In the genomic region with DNA sequence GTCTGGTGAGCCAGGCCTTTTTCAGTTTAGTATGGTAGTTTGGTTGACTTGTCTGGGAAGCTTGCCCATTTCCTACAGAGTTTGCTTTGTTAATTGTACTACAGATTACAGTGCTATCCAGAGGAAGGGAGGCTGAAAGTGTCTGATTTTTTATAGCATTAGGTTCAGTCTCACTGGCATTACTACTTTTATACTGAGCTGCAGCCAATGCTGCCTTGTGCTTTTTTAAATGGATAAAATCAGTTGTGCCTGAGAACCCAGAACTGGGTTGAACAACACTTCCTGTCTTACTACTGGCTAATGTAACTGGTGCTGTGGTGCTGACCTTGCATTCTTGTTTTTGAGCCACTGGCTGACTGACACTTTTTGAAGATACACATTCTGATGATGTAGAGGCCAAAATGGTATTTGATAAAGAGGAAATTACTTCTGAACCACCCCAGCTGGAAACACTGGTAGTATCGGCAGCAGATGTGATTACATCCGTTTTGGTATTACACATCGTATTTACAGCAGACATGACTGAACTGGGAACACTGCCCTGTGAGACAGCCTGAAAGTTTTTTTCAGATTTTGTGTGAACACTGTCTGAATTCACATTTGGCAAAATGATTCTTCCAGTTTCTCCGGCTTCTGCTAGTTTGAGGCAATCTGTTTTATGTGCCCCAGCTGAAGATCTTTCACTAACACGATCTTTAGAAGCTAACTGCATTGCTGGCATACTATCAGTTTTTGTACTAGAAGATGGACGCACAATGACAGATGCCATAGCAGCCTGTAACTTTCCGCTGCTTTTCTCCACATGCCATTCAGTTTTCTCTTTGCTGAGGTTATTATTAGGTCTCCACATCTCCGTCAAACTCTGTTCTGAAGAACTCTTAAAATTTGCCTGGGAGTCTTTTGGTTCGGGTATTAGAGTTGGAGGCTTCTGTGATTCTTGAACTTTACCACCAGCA, we compare ENCODE assay signal across 8 cellular contexts.
DNase-seq lines count a peak whose midpoint lies in the region; ATAC-seq and TF ChIP-seq lines count a peak whose summit lies in the region.

No MANE protein-coding gene starts in this region.

- peak in 1 of 2 donors; percentile 48 for ATAC-seq in activated T-cell treated with anti-CD3 and anti-CD28 coated beads, Interleukin-2, amount 50 U/mL, for 72 hours (replicated peaks in 1 of 2)
- ATAC-seq in stimulated activated memory B cell treated with anti-CD40 and anti-IgM and Interleukin-4, amounts not matched to agents 10 μg/mL and 1 μg/mL and 100 μg/mL, for 72 hours: peak; percentile 73

- H3K4me2 ChIP-seq in KMS-11: peak overlapping the region; percentile 66

- peaks cover 8% of the 10 kb centered on the region; the same call in 1 of the 2 replicates for H4K20me1 ChIP-seq in KMS-11 (ENCODE audit: insufficient read depth)

- H3K27me3 Mint-ChIP-seq in activated T-cell treated with anti-CD3 and anti-CD28 coated beads, Interleukin-2, amount 50 U/mL, for 72 hours (ENCODE audit: low read depth): no peaks in the 10 kb centered on the region
- H3K27me3 Mint-ChIP-seq in stimulated activated memory B cell treated with anti-CD40 and anti-IgM and Interleukin-4, amounts not matched to agents 10 μg/mL and 1 μg/mL and 100 μg/mL, for 72 hours: no peaks in the 10 kb centered on the region

- no peak overlapping the region for H3K9ac ChIP-seq in KMS-11

- H3K27me3 ChIP-seq in KMS-11 (ENCODE audit: insufficient read depth, low read depth): no peaks in the 10 kb centered on the region

- peaks cover 53% of the 10 kb centered on the region for H3K4me1 Mint-ChIP-seq in activated T-cell treated with anti-CD3 and anti-CD28 coated beads, Interleukin-2, amount 50 U/mL, for 72 hours (ENCODE audit: low read depth)
- peaks cover 69% of the 10 kb centered on the region for H3K4me1 Mint-ChIP-seq in stimulated activated memory B cell treated with anti-CD40 and anti-IgM and Interleukin-4, amounts not matched to agents 10 μg/mL and 1 μg/mL and 100 μg/mL, for 72 hours

- H3K36me3 Mint-ChIP-seq in activated T-cell treated with anti-CD3 and anti-CD28 coated beads, Interleukin-2, amount 50 U/mL, for 72 hours (ENCODE audit: insufficient read depth in 2 of 2): peaks cover 15 to 16% of the 10 kb centered on the region in 2 donors
- peaks cover 57% of the 10 kb centered on the region for H3K36me3 Mint-ChIP-seq in stimulated activated memory B cell treated with anti-CD40 and anti-IgM and Interleukin-4, amounts not matched to agents 10 μg/mL and 1 μg/mL and 100 μg/mL, for 72 hours

- no peak for TF ChIP-seq CTCF in KMS-11 (conservative IDR thresholded peaks at IDR 0.05; ENCODE audit: low read depth, low read length)

- no peaks in the 10 kb centered on the region for H3K9me3 Mint-ChIP-seq in activated T-cell treated with anti-CD3 and anti-CD28 coated beads, Interleukin-2, amount 50 U/mL, for 72 hours
- H3K9me3 Mint-ChIP-seq in stimulated activated memory B cell treated with anti-CD40 and anti-IgM and Interleukin-4, amounts not matched to agents 10 μg/mL and 1 μg/mL and 100 μg/mL, for 72 hours: peaks cover 3% of the 10 kb centered on the region

- H3K27ac ChIP-seq in KMS-11: peak overlapping the region; percentile 27

- peak overlapping the region; percentile 21 for H3K27ac Mint-ChIP-seq in activated T-cell treated with anti-CD3 and anti-CD28 coated beads, Interleukin-2, amount 50 U/mL, for 72 hours
- peak overlapping the region; percentile 62 for H3K27ac Mint-ChIP-seq in stimulated activated memory B cell treated with anti-CD40 and anti-IgM and Interleukin-4, amounts not matched to agents 10 μg/mL and 1 μg/mL and 100 μg/mL, for 72 hours

- peaks cover 71% of the 10 kb centered on the region for H3K4me1 ChIP-seq in KMS-11 (ENCODE audit: low read depth, poor library complexity, severe bottlenecking)

- no peak for DNase-seq in activated T-cell treated with anti-CD3 and anti-CD28 coated beads, Interleukin-2, amount 50 U/mL, for 72 hours
- DNase-seq in activated T-cell treated with anti-CD3 and anti-CD28 coated beads, Interleukin-2, amount 50 U/mL, for 1 hour: no peak
- DNase-seq in anterior cingulate cortex (lab: John Stamatoyannopoulos, UW): peak in 38 of 58 donors; percentile 9 to 84 (median 42)
- DNase-seq in hippocampal formation (lab: John Stamatoyannopoulos, UW): peak; percentile 19 to 92
- DNase-seq in SIG-M5 treated with dmso at 0.1 percent for 504 hours (lab: John Stamatoyannopoulos, UW; ENCODE audit: unreplicated experiment): no peak
- no peak for DNase-seq in NCI-H1930 (lab: John Stamatoyannopoulos, UW)

- H3K36me3 ChIP-seq in KMS-11 (ENCODE audit: insufficient read depth): no peaks in the 10 kb centered on the region

- no peak overlapping the region for H3K4me3 ChIP-seq in KMS-11 (IDR thresholded peaks at IDR 0.05; ENCODE audit: insufficient read depth, low read depth, low read length)

- H2AFZ ChIP-seq in KMS-11 (ENCODE audit: low read depth): no peak overlapping the region

- peak overlapping the region; percentile 26 to 27 for H3K4me3 Mint-ChIP-seq in activated T-cell treated with anti-CD3 and anti-CD28 coated beads, Interleukin-2, amount 50 U/mL, for 72 hours
- H3K4me3 Mint-ChIP-seq in stimulated activated memory B cell treated with anti-CD40 and anti-IgM and Interleukin-4, amounts not matched to agents 10 μg/mL and 1 μg/mL and 100 μg/mL, for 72 hours: no peak overlapping the region

- peaks cover 22% of the 10 kb centered on the region; the same call in 1 of the 2 replicates for H3K79me2 ChIP-seq in KMS-11 (ENCODE audit: insufficient read depth, low read depth)

Comparison
In these comparisons a context has a peak if more than half of its experiments do, and no peak if none do; other contexts are left out.
1. DNase-seq: peak in anterior cingulate cortex (38 of 58) and hippocampal formation (2 of 2); none in activated T-cell treated with anti-CD3 and anti-CD28 coated beads, Interleukin-2, amount 50 U/mL, for 72 hours (0 of 2), activated T-cell treated with anti-CD3 and anti-CD28 coated beads, Interleukin-2, amount 50 U/mL, for 1 hour (single experiment), SIG-M5 treated with dmso at 0.1 percent for 504 hours (single experiment) and NCI-H1930 (0 of 2).